Comparison of ENCODE assay signal across 15 cellular contexts in genomic region chr11:44624761-44625221, GRCh38. TPM values are rescaled to one million over a fixed set of nuclear protein-coding genes. Genes with fewer than 3 reads are reported as not detected.
DNase-seq lines count a peak whose midpoint lies in the region; ATAC-seq, FAIRE-seq and TF ChIP-seq lines count a peak whose summit lies in the region.
"Had no signal": no experiment of that assay in that cellular context is flagged by ENCODE, and none has a peak within 500 bp of the region (broad histone marks: within the 10 kb centered on the region; RNA-seq: fewer than 3 reads in every experiment).

No MANE protein-coding gene starts in this region.

- no peak overlapping the region for H4K91ac ChIP-seq in trophoblast cell (ENCODE audit: low read depth, low read length)

- no peak for TF ChIP-seq RAD21 in GM12878 (IDR thresholded peaks at IDR 0.05; ENCODE audit: insufficient read depth, low read depth, low read length)

- H4K12ac ChIP-seq in trophoblast cell (ENCODE audit: low read depth, low read length) = no peak overlapping the region

- H3K79me2 ChIP-seq in GM12878 (ENCODE audit: control insufficient read depth, insufficient read depth, low read length) = no peaks in the 10 kb centered on the region
- H3K79me2 ChIP-seq in trophoblast cell (ENCODE audit: control insufficient read depth, insufficient read depth, low read length, poor library complexity) = no peaks in the 10 kb centered on the region

- H3K23ac ChIP-seq in trophoblast cell (ENCODE audit: low read length) = no peak overlapping the region

- intact Hi-C loops in CD4-positive, alpha-beta memory T cell (cut with micrococcal nuclease) = no loop called here
- intact Hi-C loops in GM12878 (cut with micrococcal nuclease; ENCODE audit: unreplicated experiment) = loop anchor here (5.0 to 10.0 kb wide), 3 partner anchors 153 to 530 kb away; partner anchors contain the start of gene EXT2

- no peak overlapping the region for H3K14ac ChIP-seq in trophoblast cell (ENCODE audit: low read length)

- ATAC-seq in GM12878 = no peak
- ATAC-seq in omental fat pad (ENCODE audit: low FRiP score) = no peak

- RAD21 ChIA-PET in GM12878 (lab: Charles Lee; ENCODE audit: unreplicated experiment) = interaction anchor here (2.2 kb wide), 1 partner anchor 68 kb away, joined by 6 read pairs; no protein-coding TSS in a partner anchor

- H3K9me3 Mint-ChIP-seq in CD4-positive, alpha-beta memory T cell = peaks cover 0 to 2% (median 0%) of the 10 kb centered on the region in 8 donors
- H3K9me3 Mint-ChIP-seq: dendritic cell treated with granulocyte-macrophage colony-stimulating factor and Interleukin-4, amounts not matched to agents 40 ng/mL and 50 ng/mL, for 4 days; mesothelial cell of epicardium had no signal

- H2BK12ac ChIP-seq in trophoblast cell (ENCODE audit: low read length) = no peak overlapping the region

- no peak for TF ChIP-seq EP300 in GM12878 (IDR thresholded peaks at IDR 0.05; ENCODE audit: borderline replicate concordance in 1 of 2, control insufficient read depth in 1 of 2, low read depth in 2 of 2, low read length in 2 of 2)

- H3K27ac Mint-ChIP-seq in CD4-positive, alpha-beta memory T cell = peak overlapping the region in 5 of 7 donors; percentile 22 to 71 (median 44)
- H3K27ac Mint-ChIP-seq: dendritic cell treated with granulocyte-macrophage colony-stimulating factor and Interleukin-4, amounts not matched to agents 40 ng/mL and 50 ng/mL, for 4 days; mesothelial cell of epicardium had no signal

- no peak overlapping the region for H3K27ac ChIP-seq in CD4-positive, alpha-beta memory T cell (ENCODE audit: low read depth, low read length)
- H3K27ac ChIP-seq in GM12878 (ENCODE audit: control insufficient read depth, insufficient read depth) (no peak overlapping the region), trophoblast cell (ENCODE audit: low read depth, low read length) (no peak overlapping the region)
- H3K27ac ChIP-seq: C4-2B had no signal

- H3K4me3 ChIP-seq in CD4-positive, alpha-beta memory T cell (ENCODE audit: low read length in 2 of 2) = no peak overlapping the region
- H3K4me3 ChIP-seq in GM12878 (no peak overlapping the region), trophoblast cell (ENCODE audit: low read depth, low read length) (no peak overlapping the region)
- H3K4me3 ChIP-seq: MG63 had no signal

- H3K4me2 ChIP-seq in GM12878 (ENCODE audit: control insufficient read depth, insufficient read depth) (no peak overlapping the region), trophoblast cell (ENCODE audit: low read length) (no peak overlapping the region)

- H2BK5ac ChIP-seq in trophoblast cell (ENCODE audit: low read depth, low read length, poor library complexity) = no peak overlapping the region

- no peaks in the 10 kb centered on the region for H3K9me3 ChIP-seq in CD4-positive, alpha-beta memory T cell (ENCODE audit: control insufficient read depth in 1 of 2, low read length in 2 of 2)
- peaks cover 3% of the 10 kb centered on the region; the same call in 2 of the 3 replicates for H3K9me3 ChIP-seq in GM12878 (replicated peaks; ENCODE audit: control insufficient read depth, insufficient read depth, low read length)
- peaks cover 5% of the 10 kb centered on the region for H3K9me3 ChIP-seq in trophoblast cell (ENCODE audit: insufficient read depth, low read depth, low read length)
- H3K9me3 ChIP-seq: MG63 had no signal

- no peak for FAIRE-seq in GM12878 (lab: Jason Lieb, UNC)

- H3K36me3 ChIP-seq in CD4-positive, alpha-beta memory T cell (ENCODE audit: insufficient read depth, low read length) = no peaks in the 10 kb centered on the region
- H3K36me3 ChIP-seq in GM12878 (ENCODE audit: control insufficient read depth in 2 of 2, insufficient read depth in 2 of 2, low read length in 1 of 2) (peaks cover 0 to 5% of the 10 kb centered on the region in 2 experiments; a peak in 2 of 4 replicates), trophoblast cell (ENCODE audit: control insufficient read depth in 1 of 2, insufficient read depth in 2 of 2, low read length in 2 of 2) (no peaks in the 10 kb centered on the region)

- no peaks in the 10 kb centered on the region for H3K79me1 ChIP-seq in trophoblast cell (ENCODE audit: low read length)

- peaks cover 4 to 12% of the 10 kb centered on the region in 2 donors for H3K36me3 Mint-ChIP-seq in CD4-positive, alpha-beta memory T cell
- H3K36me3 Mint-ChIP-seq: mesothelial cell of epicardium had no signal

- CTCF ChIA-PET in CD4-positive, alpha-beta memory T cell (lab: Charles Lee; ENCODE audit: partially characterized antibody) = interaction anchor here (1.0 to 6.0 kb wide), 6 partner anchors 8 to 286 kb away, joined by 3 to 75 read pairs (median 16); no protein-coding TSS in a partner anchor
- CTCF ChIA-PET in GM12878 (lab: Yijun Ruan, JAX) = interaction anchor here (1.4 to 9.0 kb wide), 3 partner anchors 8 to 152 kb away, joined by 3 to 93 read pairs (median 9); no protein-coding TSS in a partner anchor

- H3K9ac ChIP-seq in GM12878 (ENCODE audit: control insufficient read depth, insufficient read depth, low read length) = no peak overlapping the region
- H3K9ac ChIP-seq in trophoblast cell (ENCODE audit: low read length) = no peak overlapping the region

- 100% methylated on average over 4 of the region's 4 CpGs for WGBS in GM12878 (ENCODE audit: insufficient coverage, insufficient replicate concordance, low lambda C conversion rate, missing lambda C conversion rate)
- WGBS in trophoblast cell (ENCODE audit: extremely low coverage, insufficient coverage, insufficient read length) = no CpG with 5 or more reads among the region's 4 CpGs

- no peaks in the 10 kb centered on the region for H4K20me1 ChIP-seq in GM12878 (ENCODE audit: control insufficient read depth, insufficient read depth)

- H3K27me3 Mint-ChIP-seq in CD4-positive, alpha-beta memory T cell = no peaks in the 10 kb centered on the region

- H4K8ac ChIP-seq in trophoblast cell (ENCODE audit: low read depth, low read length) = no peak overlapping the region

- no peak overlapping the region for H2AFZ ChIP-seq in GM12878 (ENCODE audit: control insufficient read depth, low read depth, low read length)
- no peak overlapping the region for H2AFZ ChIP-seq in trophoblast cell (ENCODE audit: insufficient read depth, low read length, poor library complexity)

- no peak overlapping the region for H2AK5ac ChIP-seq in trophoblast cell (ENCODE audit: low read length)

- peak; percentile 1 for DNase-seq in AG08396 (ENCODE audit: low spot score)
- no peak for DNase-seq in CD4-positive, alpha-beta memory T cell
- no peak for DNase-seq in GM12878 (ENCODE audit: low read depth, low spot score)
- peak; percentile 5 for DNase-seq in omental fat pad (ENCODE audit: low spot score)
- no peak for DNase-seq in trophoblast cell
- no peak for DNase-seq in NAMALWA (ENCODE audit: low spot score)
- DNase-seq in NCI-H69 (lab: John Stamatoyannopoulos, UW) = no peak
- DNase-seq in DMS53 (lab: John Stamatoyannopoulos, UW) = no peak
- DNase-seq: HCEC 1CT; MG63; retina; stimulated activated CD4-positive, alpha-beta T cell treated with anti-CD3 and anti-CD28 coated beads, Interleukin-4, amount 100 ng/mL, for 24 hours had no signal

- H2BK120ac ChIP-seq in trophoblast cell (ENCODE audit: insufficient read depth, low read length, poor library complexity) = no peak overlapping the region

- H3K27me3 ChIP-seq in CD4-positive, alpha-beta memory T cell (ENCODE audit: insufficient read depth, low read length) = no peaks in the 10 kb centered on the region
- H3K27me3 ChIP-seq in GM12878 (replicated peaks in 1 of 2; ENCODE audit: control insufficient read depth in 2 of 2, insufficient read depth in 2 of 2, low read length in 1 of 2) (no peaks in the 10 kb centered on the region), trophoblast cell (ENCODE audit: insufficient read depth, low read length) (no peaks in the 10 kb centered on the region)
- H3K27me3 ChIP-seq: MG63 had no signal

- no peak overlapping the region for H3K4ac ChIP-seq in trophoblast cell (ENCODE audit: low read depth, low read length)

- H3K4me1 ChIP-seq in CD4-positive, alpha-beta memory T cell (ENCODE audit: insufficient read depth, low read length) = peaks cover 19% of the 10 kb centered on the region
- H3K4me1 ChIP-seq in GM12878 (ENCODE audit: control insufficient read depth, insufficient read depth, low read length) (peaks cover 13% of the 10 kb centered on the region), trophoblast cell (ENCODE audit: control insufficient read depth in 1 of 2, insufficient read depth in 2 of 2, low read length in 2 of 2) (peaks cover 0 to 2% of the 10 kb centered on the region in 2 experiments)

- in situ Hi-C loops in GM12878 (cut with MboI) = loop anchor here (10.0 kb wide), 1 partner anchor 340 kb away; no protein-coding TSS in a partner anchor

- TF ChIP-seq CTCF in GM12878 (IDR thresholded peaks at IDR 0.05 in 2 of 3, conservative IDR thresholded peaks at IDR 0.05 in 1 of 3; ENCODE audit: control insufficient read depth in 2 of 3, extremely low read depth in 1 of 3, insufficient read depth in 1 of 3, low read depth in 3 of 3, low read length in 3 of 3) (no peak), omental fat pad (IDR thresholded peaks at IDR 0.05) (no peak)

- no peak overlapping the region for H3K4me3 Mint-ChIP-seq in CD4-positive, alpha-beta memory T cell
- H3K4me3 Mint-ChIP-seq: dendritic cell treated with granulocyte-macrophage colony-stimulating factor and Interleukin-4, amounts not matched to agents 40 ng/mL and 50 ng/mL, for 4 days; mesothelial cell of epicardium had no signal

- SMC1A ChIA-PET in GM12878 (lab: Charles Lee; ENCODE audit: uncharacterized antibody, unreplicated experiment) = interaction anchor here (1.0 kb wide), 1 partner anchor 69 kb away, joined by 3 read pairs; no protein-coding TSS in a partner anchor

- no peak for TF ChIP-seq POLR2A in GM12878 (IDR thresholded peaks at IDR 0.05; ENCODE audit: low read depth, low read length)

- H3K18ac ChIP-seq in trophoblast cell (ENCODE audit: low read length) = no peak overlapping the region

- peaks cover 15 to 53% (median 33%) of the 10 kb centered on the region in 4 donors for H3K4me1 Mint-ChIP-seq in CD4-positive, alpha-beta memory T cell

- BruUV-seq in GM12878 (replicated peaks; lab: Mats Ljungman, UMichigan) = no TSS peak

- POLR2A ChIA-PET in CD4-positive, alpha-beta memory T cell (lab: Charles Lee; ENCODE audit: partially characterized antibody) = interaction anchor here (1.4 to 1.6 kb wide), 2 partner anchors 8 to 59 kb away, joined by 3 to 5 read pairs; partner anchors contain the start of gene CD82
- POLR2A ChIA-PET in GM12878 (lab: Charles Lee) = interaction anchor here (0.5 to 1.0 kb wide), 2 partner anchors 101 to 1224 kb away, joined by 3 to 4 read pairs; no protein-coding TSS in a partner anchor

RNA-seq across cellular contexts. Expression of gene CD82, which starts 59.3 kb away (rescaled TPM):
- 100 to 1,000 TPM; 130 to 133 TPM for total RNA-seq in CD4-positive, alpha-beta memory T cell
- polyA plus RNA-seq in CD4-positive, alpha-beta memory T cell = 100 to 1,000 TPM; 250 to 260 TPM
- total RNA-seq in GM12878 (2013; cell fraction: nucleolus; rRNA removed) = 202 and 214 TPM in 2 replicates
- total RNA-seq in GM12878 (2014; rRNA removed) (60.0 and 69.4 TPM in 2 replicates), GM12878 (2014; rRNA removed; fragmentation: Illumina TruSeq; extraction: Trizol) (65.0 and 66.4 TPM in 2 replicates), GM12878 (2021) (166 and 178 TPM in 2 replicates), omental fat pad (10 to 100 TPM in 3 of 4 donors, 1 to 10 TPM in 1; 8.9 to 30.6 (median 20.3) TPM)
- polyA plus RNA-seq in GM12878 (2011; ENCODE audit: low read depth) = 57.7 TPM
- polyA plus RNA-seq in GM12878 (2011; rRNA removed) (94.5 and 176 TPM in 2 replicates), GM12878 (2014; fragmentation: Illumina TruSeq; extraction: Trizol) (17.8 and 51.8 TPM in 2 replicates), GM12878 (2014; fragmentation: Nextera tagmentation; extraction: Ambion mirVana) (1 to 10 TPM; 5.2 to 8.2 TPM), GM12878 (2014; rRNA removed) (97.7 and 100 TPM in 2 replicates), GM12878 (2016; fragmentation: Nextera tagmentation; extraction: Ambion mirVana) (100 to 1,000 TPM; 159 to 180 TPM)
- polyA plus RNA-seq in GM12878 (2011; cell fraction: cytosol; rRNA removed) = 223 and 282 TPM in 2 replicates
- 60.1 and 67.9 TPM in 2 replicates for polyA plus RNA-seq in GM12878 (2011; cell fraction: nucleus; rRNA removed)
- 108 and 130 TPM in 2 replicates for polyA plus RNA-seq in GM12878 (2012)
- polyA minus RNA-seq in GM12878 (2011; rRNA and poly(A)+ RNA removed) = 136 and 174 TPM in 2 replicates
- polyA minus RNA-seq in GM12878 (2011; cell fraction: cytosol; rRNA and poly(A)+ RNA removed) = 59.5 and 63.5 TPM in 2 replicates
- 29.3 and 45.1 TPM in 2 replicates for polyA minus RNA-seq in GM12878 (2011; cell fraction: nucleus; rRNA and poly(A)+ RNA removed)
- 0.61 and 1.0 TPM in 2 replicates for polyA plus RNA-seq in trophoblast cell (2013)

Comparison
In these comparisons a context has a peak if more than half of its experiments do, and no peak if none do; other contexts are left out.
1. DNase-seq: peak in AG08396 (single experiment) and omental fat pad (single experiment); none in CD4-positive, alpha-beta memory T cell (0 of 5), GM12878 (single experiment), trophoblast cell (0 of 2), NAMALWA (single experiment), NCI-H69 (single experiment) and DMS53 (single experiment).